In the genomic region with DNA sequence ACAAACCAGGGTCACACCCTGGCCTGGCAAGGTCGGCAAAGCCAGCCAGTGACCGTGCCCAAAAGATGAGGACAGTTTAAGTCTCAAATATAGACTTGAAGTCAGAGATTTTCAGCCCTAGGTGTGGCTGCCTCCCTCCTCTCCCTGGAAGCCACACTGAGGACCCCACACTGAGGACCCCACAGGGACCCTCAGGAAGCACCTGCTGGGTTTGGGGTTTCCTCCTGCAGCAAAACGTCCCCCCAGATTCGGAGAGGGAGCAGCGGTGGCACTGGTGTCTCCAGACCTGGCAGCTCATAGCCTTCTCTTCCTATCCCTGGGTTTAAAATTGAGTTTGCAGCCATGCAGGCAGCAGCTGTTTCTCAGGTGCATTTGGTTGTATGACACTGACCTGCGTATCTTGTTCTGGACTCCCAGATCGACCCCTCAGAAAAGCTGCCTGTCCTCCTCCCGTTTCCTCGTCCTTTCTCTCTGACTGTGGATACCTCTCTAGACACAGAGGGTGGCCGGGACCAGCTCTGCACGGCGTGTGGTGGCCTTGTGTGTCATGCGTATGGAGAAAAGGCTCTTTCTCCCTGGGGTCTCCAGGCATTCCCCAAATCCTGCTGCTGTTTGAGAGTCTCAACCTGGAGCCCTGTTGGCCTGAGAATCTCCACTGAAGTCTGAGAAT, we compare ENCODE assay signal across 16 cellular contexts. TPM values are rescaled to one million over a fixed set of nuclear protein-coding genes. Genes with fewer than 3 reads are reported as not detected.
DNase-seq lines count a peak whose midpoint lies in the region; ATAC-seq lines count a peak whose summit lies in the region.
"Had no signal": no experiment of that assay in that cellular context is flagged by ENCODE, and none has a peak within 500 bp of the region (broad histone marks: within the 10 kb centered on the region; RNA-seq: fewer than 3 reads in every experiment).

No MANE protein-coding gene starts in this region.

- H3K4me3 ChIP-seq in BLaER1: no peak overlapping the region
- H3K4me3 ChIP-seq in GM23248: no peak overlapping the region
- H3K4me3 ChIP-seq: cardiac muscle cell, K562, testis had no signal

- no peaks in the 10 kb centered on the region for H3K36me3 ChIP-seq in BLaER1
- H3K36me3 ChIP-seq in GM23248 (ENCODE audit: low read depth): no peaks in the 10 kb centered on the region
- H3K36me3 ChIP-seq: cardiac muscle cell had no signal

- no peaks in the 10 kb centered on the region for H3K9me2 ChIP-seq in GM23248 (ENCODE audit: insufficient read depth)

- no peaks in the 10 kb centered on the region for H3K79me2 ChIP-seq in GM23248 (ENCODE audit: insufficient read depth)

- WGBS in GM23248 (ENCODE audit: low coverage in 1 of 2, low lambda C conversion rate in 2 of 2, missing lambda C conversion rate in 2 of 2), 2 experiments: 62 to 63% methylated on average over 13 of the region's 13 CpGs

- H2AFZ ChIP-seq in GM23248: 0 out of 2 replicates have a peak overlapping the region, but pooled peaks have one; percentile 54

- H3K9ac ChIP-seq in BLaER1: peak overlapping the region; percentile 49
- no peak overlapping the region for H3K9ac ChIP-seq in GM23248

- DNase-seq in GM23248 (no peak), islet precursor cell (peak; percentile 37), sciatic nerve (ENCODE audit: low spot score) (peak; percentile 21)
- no peak for DNase-seq in stimulated activated naive CD4-positive, alpha-beta T cell (lab: John Stamatoyannopoulos, UW)
- DNase-seq: activated B cell treated with CpG ODN at 0.5 μM for 24 hours, DMS 273 treated with DMSO at 0.1 percent for 48 hours, MM.1S, NCI-H1436, NCI-H446 treated with DMSO at 0.1 percent for 48 hours, T1000 had no signal

- no peaks in the 10 kb centered on the region for H3F3A ChIP-seq in GM23248 (ENCODE audit: insufficient read depth)

- H3K4me1 ChIP-seq in BLaER1 (peaks cover 60% of the 10 kb centered on the region), GM23248 (ENCODE audit: insufficient read depth) (no peaks in the 10 kb centered on the region)
- H3K4me1 ChIP-seq: testis had no signal

- peak overlapping the region; percentile 89 for H3K4me2 ChIP-seq in BLaER1
- no peak overlapping the region for H3K4me2 ChIP-seq in GM23248 (ENCODE audit: unreplicated experiment)

- no peaks in the 10 kb centered on the region for H4K20me1 ChIP-seq in BLaER1
- no peaks in the 10 kb centered on the region for H4K20me1 ChIP-seq in GM23248 (ENCODE audit: insufficient read depth)

- 0 out of 2 replicates have a peak, but pooled peaks cover 5% of the 10 kb centered on the region for H3K27me3 ChIP-seq in BLaER1
- peaks cover 17% of the 10 kb centered on the region for H3K27me3 ChIP-seq in GM23248 (replicated peaks; ENCODE audit: insufficient read depth)
- H3K27me3 ChIP-seq: cardiac muscle cell, testis had no signal

- peak overlapping the region; percentile 10; the same call in 1 of the 2 replicates for H3K27ac ChIP-seq in BLaER1
- no peak overlapping the region for H3K27ac ChIP-seq in GM23248
- H3K27ac ChIP-seq: cardiac muscle cell, testis had no signal

- intact Hi-C loops in sciatic nerve (cut with DNase I): no loop called here

- ATAC-seq in sciatic nerve: no peak
- no peak for ATAC-seq in HG03460 (IDR thresholded peaks at IDR 0.05; ENCODE audit: unreplicated experiment)
- ATAC-seq in HG03442 (IDR thresholded peaks at IDR 0.05; ENCODE audit: unreplicated experiment): no peak

- H3K9me3 ChIP-seq in BLaER1 (peaks cover 10% of the 10 kb centered on the region), GM23248 (ENCODE audit: low read depth) (no peaks in the 10 kb centered on the region)
- H3K9me3 ChIP-seq: testis had no signal

- in situ Hi-C loops in GM23248 (cut with MboI): loop anchor here (25.0 kb wide), 2 partner anchors 974 to 1849 kb away; no protein-coding TSS in a partner anchor

RNA-seq across cellular contexts. Expression of a gene that starts 36.6 kb away (rescaled TPM):
- total RNA-seq in GM23248 (2014; rRNA removed; shearing (Covaris generic)): 30.9 and 33.9 TPM in 2 replicates
- polyA plus RNA-seq in GM23248 (2016; fragmentation: Nextera tagmentation; extraction: Ambion mirVana): 140 and 147 TPM in 2 replicates
- 28.4 TPM for total RNA-seq in sciatic nerve

RNA-seq across cellular contexts. Expression of a gene that starts 38.2 kb away (rescaled TPM):
- total RNA-seq in GM23248 (2014; rRNA removed; shearing (Covaris generic)): 34.7 and 39.6 TPM in 2 replicates
- 103 and 106 TPM in 2 replicates for polyA plus RNA-seq in GM23248 (2016; fragmentation: Nextera tagmentation; extraction: Ambion mirVana)
- total RNA-seq in sciatic nerve: 20.7 TPM

Comparison
In these comparisons a context has a peak if more than half of its experiments do, and no peak if none do; other contexts are left out.
1. DNase-seq: peak in islet precursor cell (single experiment) and sciatic nerve (single experiment); none in GM23248 (single experiment) and stimulated activated naive CD4-positive, alpha-beta T cell (0 of 6).